Comparison of ENCODE assay signal across 8 cellular contexts in the genomic region with DNA sequence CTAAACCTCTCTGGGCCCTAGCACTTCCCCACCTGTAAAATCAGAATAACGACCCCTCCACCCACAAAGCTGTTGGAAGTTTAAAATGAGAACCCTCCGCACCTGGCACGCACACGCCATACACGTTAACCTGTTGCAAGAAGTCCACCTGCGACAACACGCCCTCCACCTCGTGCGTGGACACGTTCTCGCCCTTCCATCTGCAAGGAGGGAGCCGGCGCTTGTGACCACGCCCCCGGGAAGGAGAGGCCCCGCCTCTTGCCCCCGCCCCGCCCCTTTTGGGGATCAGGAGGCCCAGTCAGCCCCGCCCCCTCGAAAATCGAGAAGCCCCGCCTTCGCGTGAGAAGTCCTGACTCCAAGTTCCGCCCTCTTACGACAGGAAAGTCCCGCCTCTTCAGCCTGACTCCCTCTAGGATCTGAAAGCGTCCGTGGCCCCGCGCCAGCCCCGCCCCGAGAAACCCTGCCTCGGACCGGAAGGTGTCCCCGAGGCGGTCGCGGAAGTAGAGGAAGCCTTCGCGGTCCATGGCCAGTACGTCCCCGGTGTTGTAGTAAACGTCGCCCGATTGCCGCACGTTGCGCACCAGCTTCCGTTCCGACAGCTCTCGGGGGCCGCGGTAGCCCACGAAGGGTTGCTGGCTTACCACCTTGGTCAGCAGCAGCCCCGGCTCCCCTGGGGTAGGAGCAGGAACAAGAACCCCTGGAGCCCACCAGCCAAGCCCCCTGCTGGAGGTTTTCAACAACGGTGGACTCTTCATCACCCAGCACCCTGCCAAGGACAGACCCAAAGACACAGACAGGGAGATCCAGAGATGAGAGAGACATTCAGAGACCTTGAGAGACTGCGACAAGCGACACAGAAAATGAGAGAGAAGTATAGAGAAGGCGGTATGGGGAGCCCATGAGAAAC.
A peak's percentile ranks its signal among the peaks of the same experiment; 100 is the strongest.
DNase-seq lines count a peak whose midpoint lies in the region; TF ChIP-seq lines count a peak whose summit lies in the region.

No MANE protein-coding gene starts in this region.

- H3K9me2 ChIP-seq in MM.1S (replicated peaks; ENCODE audit: insufficient read depth, low read length): no peaks in the 10 kb centered on the region

- H2AFZ ChIP-seq in MM.1S (ENCODE audit: low read length) (peak overlapping the region; percentile 78; the same call in 1 of the 2 replicates), neuron (ENCODE audit: low read depth, low read length) (peak overlapping the region; percentile 42)

- H3K9me3 ChIP-seq in HAP-1 (no peaks in the 10 kb centered on the region), MM.1S (replicated peaks; ENCODE audit: insufficient read depth, low read length) (no peaks in the 10 kb centered on the region; the same call in 1 of the 2 replicates), neuron (ENCODE audit: low read length) (no peaks in the 10 kb centered on the region)

- no peaks in the 10 kb centered on the region for H3F3A ChIP-seq in MM.1S (ENCODE audit: insufficient read depth, low read length)

- H3K4me3 ChIP-seq in HAP-1 (peak overlapping the region; percentile 46), MM.1S (ENCODE audit: low read length) (peak overlapping the region; percentile 40; the same call in 1 of the 2 replicates), neuron (ENCODE audit: low read length) (peak overlapping the region; percentile 51)

- H3K27ac ChIP-seq in MM.1S (ENCODE audit: low read length): no peak overlapping the region

- TF ChIP-seq CTCF in MM.1S (IDR thresholded peaks at IDR 0.05; ENCODE audit: low read length): no peak

- no peak overlapping the region for H3K9ac ChIP-seq in MM.1S (ENCODE audit: low read length)

- no peaks in the 10 kb centered on the region for H3K27me3 ChIP-seq in HAP-1 (ENCODE audit: low read depth)
- no peaks in the 10 kb centered on the region; the same call in 1 of the 2 replicates for H3K27me3 ChIP-seq in MM.1S (replicated peaks; ENCODE audit: insufficient read depth, low read length)
- H3K27me3 ChIP-seq in neuron (ENCODE audit: insufficient read depth, low read length): no peaks in the 10 kb centered on the region

- H3K36me3 ChIP-seq in HAP-1 (replicated peaks) (no peaks in the 10 kb centered on the region), MM.1S (replicated peaks; ENCODE audit: insufficient read depth, low read length) (no peaks in the 10 kb centered on the region), neuron (ENCODE audit: insufficient read depth, low read length) (no peaks in the 10 kb centered on the region)

- peaks cover 13% of the 10 kb centered on the region for H3K4me1 ChIP-seq in HAP-1
- H3K4me1 ChIP-seq in MM.1S (ENCODE audit: low read length): no peaks in the 10 kb centered on the region
- peaks cover 12% of the 10 kb centered on the region for H3K4me1 ChIP-seq in neuron (ENCODE audit: insufficient read depth, low read length)

- peak overlapping the region; percentile 55; the same call in 1 of the 2 replicates for H3K4me2 ChIP-seq in MM.1S (ENCODE audit: low read depth, low read length)

- H4K20me1 ChIP-seq in MM.1S (ENCODE audit: insufficient read depth, low read length): no peaks in the 10 kb centered on the region

- in situ Hi-C loops in HAP-1 (cut with MboI; ENCODE audit: low sequenced_read_pairs): no loop called here

- DNase-seq in GF-D8 (lab: John Stamatoyannopoulos, UW): peak; percentile 97
- peak; percentile 98 to 100 for DNase-seq in HAP-1 (ENCODE audit: low spot score in 2 of 2)
- DNase-seq in MM.1S: peak; percentile 58
- peak; percentile 91 for DNase-seq in SHP77 treated with DMSO at 0.1 percent for 48 hours (lab: John Stamatoyannopoulos, UW)
- DNase-seq in activated naive CD4-positive, alpha-beta T cell (lab: John Stamatoyannopoulos, UW): peak; percentile 82 to 91 (median 84)
- DNase-seq in foreskin melanocyte: peak; percentile 96
- peak; percentile 99 for DNase-seq in stromal cell of bone marrow (ENCODE audit: low read depth)

- no peaks in the 10 kb centered on the region for H3K79me2 ChIP-seq in MM.1S (ENCODE audit: low read length)
